8 cellular contexts compared by ENCODE assay signal in genomic region chr20:45935416-45936046, GRCh38. TPM values are rescaled to one million over a fixed set of nuclear protein-coding genes. Genes with fewer than 3 reads are reported as not detected.
DNase-seq lines count a peak whose midpoint lies in the region; ATAC-seq and TF ChIP-seq lines count a peak whose summit lies in the region.

No MANE protein-coding gene starts in this region.

- H3K4me3 Mint-ChIP-seq in activated CD8-positive, alpha-beta T cell treated with anti-CD3 and anti-CD28 coated beads, Interleukin-2, amount 10 ng/mL, durations not matched to agents 7 days and 5 days = peak overlapping the region; percentile 90

- peaks cover 0 to 30% of the 10 kb centered on the region in 2 donors for H3K4me1 ChIP-seq in right atrium auricular region

- peak; percentile 21 for ATAC-seq in GM18498 (IDR thresholded peaks at IDR 0.05; ENCODE audit: unreplicated experiment)
- ATAC-seq in HG02938 (IDR thresholded peaks at IDR 0.05; ENCODE audit: unreplicated experiment) = peak; percentile 14
- no peak for ATAC-seq in activated CD8-positive, alpha-beta T cell treated with anti-CD3 and anti-CD28 coated beads, Interleukin-2, amount 10 ng/mL, durations not matched to agents 7 days and 5 days
- no peak for ATAC-seq in HG03520 (IDR thresholded peaks at IDR 0.05; ENCODE audit: unreplicated experiment)

- H3K27ac ChIP-seq in right atrium auricular region = peak overlapping the region; percentile 100

- H3K9me3 Mint-ChIP-seq in activated CD8-positive, alpha-beta T cell treated with anti-CD3 and anti-CD28 coated beads, Interleukin-2, amount 10 ng/mL, durations not matched to agents 7 days and 5 days (ENCODE audit: insufficient read depth) = no peaks in the 10 kb centered on the region

- CTCF ChIA-PET in activated CD8-positive, alpha-beta T cell treated with anti-CD3 and anti-CD28 coated beads, Interleukin-2, amount 10 ng/mL, durations not matched to agents 7 days and 5 days (lab: Charles Lee) = interaction anchor here (0.8 to 8.2 kb wide), 8 partner anchors 18 to 429 kb away, joined by 3 to 90 read pairs (median 6); partner anchors contain the start of gene ZNF335

- no peak for DNase-seq in activated CD8-positive, alpha-beta T cell treated with anti-CD3 and anti-CD28 coated beads, Interleukin-2, amount 10 ng/mL, durations not matched to agents 7 days and 5 days
- DNase-seq in right atrium auricular region (ENCODE audit: low spot score) (no peak), skeletal muscle cell (ENCODE audit: low read depth) (no peak), NCI-H2081 treated with DMSO at 0.1 percent for 48 hours (lab: John Stamatoyannopoulos, UW) (no peak), activated gamma-delta T cell treated with Interleukin-2 at 50 U/mL for 16 hours (no peak)

- no peaks in the 10 kb centered on the region for H3K27me3 ChIP-seq in right atrium auricular region

- POLR2A ChIA-PET in activated CD8-positive, alpha-beta T cell treated with anti-CD3 and anti-CD28 coated beads, Interleukin-2, amount 10 ng/mL, durations not matched to agents 7 days and 5 days (lab: Charles Lee) = interaction anchor here (0.5 to 3.8 kb wide), 22 partner anchors 9 to 791 kb away, joined by 3 to 52 read pairs (median 6); partner anchors contain the start of genes ACOT8, CTSA, NEURL2 and PLTP

- no peaks in the 10 kb centered on the region for H3K9me3 ChIP-seq in right atrium auricular region

- peak overlapping the region; percentile 93 for H3K27ac Mint-ChIP-seq in activated CD8-positive, alpha-beta T cell treated with anti-CD3 and anti-CD28 coated beads, Interleukin-2, amount 10 ng/mL, durations not matched to agents 7 days and 5 days

- no peak for TF ChIP-seq CTCF in right atrium auricular region (IDR thresholded peaks at IDR 0.05)

- H3K4me1 Mint-ChIP-seq in activated CD8-positive, alpha-beta T cell treated with anti-CD3 and anti-CD28 coated beads, Interleukin-2, amount 10 ng/mL, durations not matched to agents 7 days and 5 days (ENCODE audit: low read depth) = peaks cover 29% of the 10 kb centered on the region

- H3K36me3 Mint-ChIP-seq in activated CD8-positive, alpha-beta T cell treated with anti-CD3 and anti-CD28 coated beads, Interleukin-2, amount 10 ng/mL, durations not matched to agents 7 days and 5 days (ENCODE audit: low read depth) = peaks cover 34% of the 10 kb centered on the region

- H3K4me3 ChIP-seq in right atrium auricular region (peak overlapping the region; percentile 99), skeletal muscle cell (ENCODE audit: low read depth, low read length) (peak overlapping the region; percentile 65)

- H3K27me3 Mint-ChIP-seq in activated CD8-positive, alpha-beta T cell treated with anti-CD3 and anti-CD28 coated beads, Interleukin-2, amount 10 ng/mL, durations not matched to agents 7 days and 5 days (ENCODE audit: low read depth) = no peaks in the 10 kb centered on the region

- H3K36me3 ChIP-seq in right atrium auricular region = peaks cover 39% of the 10 kb centered on the region

RNA-seq across cellular contexts. Expression of gene PCIF1, which starts 1.0 kb away (rescaled TPM):
- 10 to 100 TPM; 40.3 to 41.2 TPM for total RNA-seq in activated CD8-positive, alpha-beta T cell treated with anti-CD3 and anti-CD28 coated beads, Interleukin-2, amount 10 ng/mL, durations not matched to agents 7 days and 5 days
- 10 to 100 TPM; 21.1 to 39.8 TPM for total RNA-seq in right atrium auricular region

RNA-seq across cellular contexts. Expression of gene PLTP, which starts 23.6 kb away (rescaled TPM):
- total RNA-seq in activated CD8-positive, alpha-beta T cell treated with anti-CD3 and anti-CD28 coated beads, Interleukin-2, amount 10 ng/mL, durations not matched to agents 7 days and 5 days = 1 to 10 TPM; 2.2 to 2.8 TPM
- total RNA-seq in right atrium auricular region = 100 to 1,000 TPM in 1 of 2 donors, 10 to 100 TPM in 1; 53.6 to 221 TPM

RNA-seq across cellular contexts. Expression of gene ZNF335, which starts 36.5 kb away (rescaled TPM):
- total RNA-seq in activated CD8-positive, alpha-beta T cell treated with anti-CD3 and anti-CD28 coated beads, Interleukin-2, amount 10 ng/mL, durations not matched to agents 7 days and 5 days = 10 to 100 TPM; 33.1 to 34.5 TPM
- total RNA-seq in right atrium auricular region = 10 to 100 TPM in 1 of 2 donors, 1 to 10 TPM in 1; 6.6 to 12.1 TPM

RNA-seq across cellular contexts. Expression of gene CTSA, which starts 44.4 kb away (rescaled TPM):
- 10 to 100 TPM; 63.4 to 64.1 TPM for total RNA-seq in activated CD8-positive, alpha-beta T cell treated with anti-CD3 and anti-CD28 coated beads, Interleukin-2, amount 10 ng/mL, durations not matched to agents 7 days and 5 days
- 100 to 1,000 TPM in 1 of 2 donors, 10 to 100 TPM in 1; 83.8 to 116 TPM for total RNA-seq in right atrium auricular region

RNA-seq across cellular contexts. Expression of gene NEURL2, which starts 44.5 kb away (rescaled TPM):
- total RNA-seq in activated CD8-positive, alpha-beta T cell treated with anti-CD3 and anti-CD28 coated beads, Interleukin-2, amount 10 ng/mL, durations not matched to agents 7 days and 5 days = 1 to 10 TPM; 1.1 to 1.3 TPM
- total RNA-seq in right atrium auricular region = 1 to 10 TPM; 8.7 to 8.8 TPM

Comparison
In these comparisons a context has a peak if more than half of its experiments do, and no peak if none do; other contexts are left out.
1. ATAC-seq: peak in GM18498 (single experiment) and HG02938 (single experiment); none in activated CD8-positive, alpha-beta T cell treated with anti-CD3 and anti-CD28 coated beads, Interleukin-2, amount 10 ng/mL, durations not matched to agents 7 days and 5 days (single experiment) and HG03520 (single experiment).
2. RNA of gene PLTP, which starts 23.6 kb away (total RNA-seq): 53.6 to 221 TPM in right atrium auricular region; 2.2 to 2.8 TPM in activated CD8-positive, alpha-beta T cell treated with anti-CD3 and anti-CD28 coated beads, Interleukin-2, amount 10 ng/mL, durations not matched to agents 7 days and 5 days; every median in the first group is over 10 times any median in the second.